16 cellular contexts compared by ENCODE assay signal in genomic region chr1:70941563-70941962, GRCh38.
DNase-seq lines count a peak whose midpoint lies in the region; ATAC-seq and TF ChIP-seq lines count a peak whose summit lies in the region.
"Had no signal": no experiment of that assay in that cellular context is flagged by ENCODE, and none has a peak within 500 bp of the region (broad histone marks: within the 10 kb centered on the region; RNA-seq: fewer than 3 reads in every experiment).

No MANE protein-coding gene starts in this region.

- H3K27me3 ChIP-seq in GM23338 (ENCODE audit: insufficient read depth) (no peaks in the 10 kb centered on the region), stomach (no peaks in the 10 kb centered on the region)
- H3K27me3 ChIP-seq: BLaER1 treated with 17β-estradiol and CSF1 and Interleukin-3, amounts not matched to agents 10 nM and 100 nM had no signal

- H3K4me3 ChIP-seq in GM23338 (no peak overlapping the region), fibroblast of the aortic adventitia (ENCODE audit: low read depth, low read length) (no peak overlapping the region), stomach (no peak overlapping the region)
- H3K4me3 ChIP-seq: A549; BLaER1 treated with 17β-estradiol and CSF1 and Interleukin-3, amounts not matched to agents 10 nM and 100 nM had no signal

- peaks cover 0 to 7% (median 2%) of the 10 kb centered on the region in 4 donors for H3K9me3 ChIP-seq in stomach
- H3K9me3 ChIP-seq: A549 had no signal

- DNase-seq in AG20443 (ENCODE audit: low spot score) (peak; percentile 59), GM23338 (ENCODE audit: low spot score) (no peak), fibroblast of the aortic adventitia (ENCODE audit: low read depth) (peak; percentile 24), stromal cell of bone marrow (ENCODE audit: low read depth) (peak; percentile 2), stomach (no peak)
- DNase-seq: CD4-positive, CD25-positive, alpha-beta regulatory T cell; DMS79 treated with DMSO at 0.1 percent for 48 hours; EL; GDM1; H7 had no signal

- TF ChIP-seq POLR2A in stomach (IDR thresholded peaks at IDR 0.05) = no peak

- intact Hi-C loops in stomach (cut with DNase I; ENCODE audit: low total_unique reads) = no loop called here

- H3K4me3 Mint-ChIP-seq in GM23338 = no peak overlapping the region
- H3K4me3 Mint-ChIP-seq: CD4-positive, CD25-positive, alpha-beta regulatory T cell had no signal

- H3K27ac ChIP-seq in GM23338 (ENCODE audit: low read depth) (no peak overlapping the region), stomach (no peak overlapping the region)
- H3K27ac ChIP-seq: A549; BLaER1 treated with 17β-estradiol and CSF1 and Interleukin-3, amounts not matched to agents 10 nM and 100 nM; KMS-11 had no signal

- peaks cover 3% of the 10 kb centered on the region; the same call in 1 of the 2 replicates for H3K9me2 ChIP-seq in GM23338 (ENCODE audit: insufficient read depth)

- TF ChIP-seq EP300 in stomach (IDR thresholded peaks at IDR 0.05) = no peak

- H3K9me3 Mint-ChIP-seq in GM23338 = peaks cover 27% of the 10 kb centered on the region

- no peaks in the 10 kb centered on the region for H3K36me3 ChIP-seq in GM23338 (ENCODE audit: insufficient read depth)
- no peaks in the 10 kb centered on the region for H3K36me3 ChIP-seq in stomach
- H3K36me3 ChIP-seq: BLaER1 treated with 17β-estradiol and CSF1 and Interleukin-3, amounts not matched to agents 10 nM and 100 nM had no signal

- ATAC-seq in GM23338 (no peak), HG02884 (IDR thresholded peaks at IDR 0.05; ENCODE audit: unreplicated experiment) (no peak), HG02610 (IDR thresholded peaks at IDR 0.05; ENCODE audit: unreplicated experiment) (no peak)
- ATAC-seq: A549, HepG2 had no signal

- H3K27me3 Mint-ChIP-seq in GM23338 (ENCODE audit: insufficient read depth, low read depth, poor library complexity) = peaks cover 2% of the 10 kb centered on the region

- H4K20me1 ChIP-seq in GM23338 (replicated peaks; ENCODE audit: insufficient read depth) = no peaks in the 10 kb centered on the region
- H4K20me1 ChIP-seq: BLaER1 treated with 17β-estradiol and CSF1 and Interleukin-3, amounts not matched to agents 10 nM and 100 nM had no signal

- no peak overlapping the region for H2AFZ ChIP-seq in GM23338

- no peaks in the 10 kb centered on the region for H3K79me2 ChIP-seq in GM23338 (replicated peaks; ENCODE audit: insufficient read depth)

- H3K36me3 Mint-ChIP-seq in GM23338 (ENCODE audit: low read depth) = peaks cover 20% of the 10 kb centered on the region
- H3K36me3 Mint-ChIP-seq: CD4-positive, CD25-positive, alpha-beta regulatory T cell had no signal

- 0 out of 2 replicates have a peak overlapping the region, but pooled peaks have one; percentile 28 for H3K27ac Mint-ChIP-seq in GM23338

- 80 to 94% (median 91%) methylated on average over 2 of the region's 2 CpGs for WGBS in stomach, 5 donors

- H3K4me1 Mint-ChIP-seq in GM23338 = no peaks in the 10 kb centered on the region
- H3K4me1 Mint-ChIP-seq: CD4-positive, CD25-positive, alpha-beta regulatory T cell had no signal

- H3K4me1 ChIP-seq in GM23338 (ENCODE audit: insufficient read depth) = no peaks in the 10 kb centered on the region
- H3K4me1 ChIP-seq in stomach = no peaks in the 10 kb centered on the region
- H3K4me1 ChIP-seq: A549; BLaER1 treated with 17β-estradiol and CSF1 and Interleukin-3, amounts not matched to agents 10 nM and 100 nM had no signal

- no peaks in the 10 kb centered on the region for H3F3A ChIP-seq in GM23338 (replicated peaks; ENCODE audit: low read depth)

- H3K4me2 ChIP-seq in GM23338 = no peak overlapping the region
- H3K4me2 ChIP-seq: A549; BLaER1 treated with 17β-estradiol and CSF1 and Interleukin-3, amounts not matched to agents 10 nM and 100 nM; KMS-11 had no signal

- TF ChIP-seq CTCF in GM23338 (conservative IDR thresholded peaks at IDR 0.05; ENCODE audit: low read depth in 2 of 2) (no peak), fibroblast of the aortic adventitia (IDR thresholded peaks at IDR 0.05; ENCODE audit: insufficient read depth, low read length) (no peak), stomach (IDR thresholded peaks at IDR 0.05) (no peak)

TF ChIP-seq in GM23338, 12 proteins besides CTCF, POLR2A, EP300 and RAD21 (continues in another document):
- TF ChIP-seq EZH2phosphoT487 (IDR thresholded peaks at IDR 0.05; ENCODE audit: unreplicated experiment) (no peak), CREB1 (CRISPR knock-in tag; IDR thresholded peaks at IDR 0.05; ENCODE audit: low read depth) (no peak), REST (IDR thresholded peaks at IDR 0.05; ENCODE audit: unreplicated experiment) (no peak), ETS1 (IDR thresholded peaks at IDR 0.05) (no peak), POLR2AphosphoS5 (IDR thresholded peaks at IDR 0.05; ENCODE audit: low read depth) (no peak)

Comparison
In these comparisons a context has a peak if more than half of its experiments do, and no peak if none do; other contexts are left out.
1. DNase-seq: peak in AG20443 (single experiment), fibroblast of the aortic adventitia (single experiment) and stromal cell of bone marrow (single experiment); none in GM23338 (single experiment) and stomach (single experiment).